9 cellular contexts compared by ENCODE assay signal in genomic region chr20:59560588-59561227, GRCh38. TPM values are rescaled to one million over a fixed set of nuclear protein-coding genes. Genes with fewer than 3 reads are reported as not detected.
DNase-seq lines count a peak whose midpoint lies in the region; ATAC-seq and TF ChIP-seq lines count a peak whose summit lies in the region.
"Had no signal": no experiment of that assay in that cellular context is flagged by ENCODE, and none has a peak within 500 bp of the region (broad histone marks: within the 10 kb centered on the region; RNA-seq: fewer than 3 reads in every experiment).

No MANE protein-coding gene starts in this region.

- intact Hi-C loops in heart left ventricle (cut with DNase I) (no loop called here), posterior cingulate gyrus (cut with DNase I) (no loop called here)

- no peaks in the 10 kb centered on the region for H3K4me1 ChIP-seq in heart left ventricle

- no peak for ATAC-seq in heart left ventricle

- 30 to 34% (median 32%) methylated on average over 6 to 7 of the region's 7 CpGs for whole genome bisulfite sequencing in heart left ventricle, 4 donors

- TF ChIP-seq CTCF in GM12873 (IDR thresholded peaks at IDR 0.05; ENCODE audit: insufficient read depth, low read depth, low read length, missing control alignments) (peak; percentile 63), RWPE1 (conservative IDR thresholded peaks at IDR 0.05; ENCODE audit: low read depth) (peak; percentile 65), heart left ventricle (IDR thresholded peaks at IDR 0.05) (peak; percentile 34 to 67 (median 52))

- no peaks in the 10 kb centered on the region for H3K36me3 ChIP-seq in heart left ventricle

- POLR2A ChIA-PET in RWPE1 (lab: Yijun Ruan, JAX; ENCODE audit: low non-redundant PET), result no interaction called here

- TF ChIP-seq POLR2A in heart left ventricle (IDR thresholded peaks at IDR 0.05), result no peak

- no peak overlapping the region for H3K4me3 ChIP-seq in heart left ventricle

- CTCF ChIA-PET in RWPE1 (lab: Yijun Ruan, JAX), result interaction anchor here (0.6 to 5.0 kb wide), 17 partner anchors 8 to 1970 kb away, joined by 3 to 46 read pairs (median 4); no protein-coding TSS in a partner anchor

- H3K9me3 ChIP-seq in heart left ventricle, result no peaks in the 10 kb centered on the region

- DNase-seq in A172 (ENCODE audit: low spot score) (peak; percentile 13), RWPE1 (ENCODE audit: low spot score) (peak; percentile 82), heart left ventricle (no peak), DMS79 treated with DMSO at 0.1 percent for 48 hours (lab: John Stamatoyannopoulos, UW) (no peak), cerebellum (ENCODE audit: low spot score) (no peak), posterior cingulate gyrus (no peak), retina (no peak)
- DNase-seq: activated CD4-positive, alpha-beta T cell treated with anti-CD3 and anti-CD28 coated beads, Interleukin-2, amount 50 U/mL, for 48 hours had no signal

- H3K27me3 ChIP-seq in heart left ventricle, result peaks cover 0 to 25% (median 0%) of the 10 kb centered on the region in 9 donors

- no peak overlapping the region for H3K27ac ChIP-seq in RWPE1
- no peak overlapping the region for H3K27ac ChIP-seq in heart left ventricle

RNA-seq across cellular contexts. Expression of gene PHACTR3, which starts 43.6 kb away (rescaled TPM):
- not detected in 2 replicates for total RNA-seq in A172 (2014; rRNA removed; shearing (Covaris generic))
- total RNA-seq in heart left ventricle (10 to 100 TPM in 1 of 9 donors, 1 to 10 TPM in 6, under 1 TPM in 2; 0.59 to 14.6 (median 4.3) TPM), cerebellum (20.1 TPM)
- 1 to 10 TPM in 1 of 2 donors, under 1 TPM in 1; 0.19 to 3.5 TPM for polyA plus RNA-seq in heart left ventricle

Comparison
In these comparisons a context has a peak if more than half of its experiments do, and no peak if none do; other contexts are left out.
1. DNase-seq: peak in A172 (single experiment) and RWPE1 (single experiment); none in heart left ventricle (0 of 5), DMS79 treated with DMSO at 0.1 percent for 48 hours (single experiment), cerebellum (single experiment), posterior cingulate gyrus (0 of 10) and retina (single experiment).
2. Peak in every context shown above with its lines, with median percentiles within 50 percentile points of each other: CTCF ChIP-seq.